In the genomic region with DNA sequence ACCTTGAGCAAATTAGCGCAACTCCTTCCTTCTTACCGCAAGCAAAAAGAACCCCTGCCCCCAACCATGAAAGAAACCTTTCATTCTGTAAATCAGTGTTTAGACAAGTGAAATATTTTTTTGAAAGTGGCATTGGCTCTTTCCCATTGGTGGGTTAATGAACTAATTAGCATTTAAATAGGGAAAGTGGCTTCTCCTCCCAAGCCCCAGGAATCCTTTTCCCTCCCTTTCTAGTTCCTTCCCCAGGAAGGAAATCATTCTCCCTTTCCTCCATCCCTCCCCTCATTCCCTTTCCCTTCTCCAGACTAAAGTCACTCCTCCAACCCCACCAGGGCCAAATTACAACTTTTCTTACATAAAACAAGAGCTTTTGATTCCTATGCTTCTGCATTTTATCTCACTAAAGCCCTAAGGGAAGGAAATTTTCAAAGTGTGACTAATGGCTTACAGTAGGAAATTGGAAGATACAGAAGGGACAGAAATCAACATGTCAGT, we compare ENCODE assay signal across 2 cellular contexts.
A peak's percentile ranks its signal among the peaks of the same experiment; 100 is the strongest.
TF ChIP-seq lines count a peak whose summit lies in the region.

No MANE protein-coding gene starts in this region.

TF ChIP-seq in IMR-90, 13 proteins besides CTCF, POLR2A, EP300 and RAD21:
- TF ChIP-seq, protein P1, sequence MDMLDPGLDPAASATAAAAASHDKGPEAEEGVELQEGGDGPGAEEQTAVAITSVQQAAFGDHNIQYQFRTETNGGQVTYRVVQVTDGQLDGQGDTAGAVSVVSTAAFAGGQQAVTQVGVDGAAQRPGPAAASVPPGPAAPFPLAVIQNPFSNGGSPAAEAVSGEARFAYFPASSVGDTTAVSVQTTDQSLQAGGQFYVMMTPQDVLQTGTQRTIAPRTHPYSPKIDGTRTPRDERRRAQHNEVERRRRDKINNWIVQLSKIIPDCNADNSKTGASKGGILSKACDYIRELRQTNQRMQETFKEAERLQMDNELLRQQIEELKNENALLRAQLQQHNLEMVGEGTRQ (IDR thresholded peaks at IDR 0.05; ENCODE audit: low read depth, low read length): no peak
- TF ChIP-seq FOS (IDR thresholded peaks at IDR 0.05; ENCODE audit: low read depth, low read length): no peak
- no peak for TF ChIP-seq MXI1 (IDR thresholded peaks at IDR 0.05; ENCODE audit: borderline replicate concordance, low read depth, low read length)
- TF ChIP-seq CHD1 (IDR thresholded peaks at IDR 0.05; ENCODE audit: low read depth, low read length): no peak
- TF ChIP-seq NFE2L2 (IDR thresholded peaks at IDR 0.05; ENCODE audit: low read depth, low read length): no peak
- no peak for TF ChIP-seq ELK1 (IDR thresholded peaks at IDR 0.05; ENCODE audit: borderline replicate concordance, low read depth, low read length)
- no peak for TF ChIP-seq BHLHE40 (IDR thresholded peaks at IDR 0.05; ENCODE audit: low read depth, low read length)
- TF ChIP-seq MAFK (IDR thresholded peaks at IDR 0.05; ENCODE audit: low read depth, low read length): no peak
- TF ChIP-seq MAZ (IDR thresholded peaks at IDR 0.05; ENCODE audit: borderline replicate concordance, low read depth, low read length): no peak
- no peak for TF ChIP-seq RCOR1 (IDR thresholded peaks at IDR 0.05; ENCODE audit: insufficient replicate concordance, low read length)
- TF ChIP-seq SMC3 (IDR thresholded peaks at IDR 0.05; ENCODE audit: low read depth, low read length): no peak
- no peak for TF ChIP-seq CEBPB (IDR thresholded peaks at IDR 0.05; ENCODE audit: low read depth, low read length)
- no peak for TF ChIP-seq RFX5 (IDR thresholded peaks at IDR 0.05; ENCODE audit: low read depth, low read length)

TF ChIP-seq in H1, 55 proteins besides CTCF, POLR2A, EP300 and RAD21:
- TF ChIP-seq CTBP2 (IDR thresholded peaks at IDR 0.05; ENCODE audit: borderline replicate concordance, insufficient read depth, insufficient read length, low read length) (no peak), FOSL1 (IDR thresholded peaks at IDR 0.05; ENCODE audit: insufficient read depth, low read depth, low read length) (no peak), SP1 (IDR thresholded peaks at IDR 0.05; ENCODE audit: low read depth, low read length) (0 out of 2 replicates have a peak, but pooled peaks have one; percentile 36), MAX (IDR thresholded peaks at IDR 0.05) (no peak)
- TF ChIP-seq, protein P2, sequence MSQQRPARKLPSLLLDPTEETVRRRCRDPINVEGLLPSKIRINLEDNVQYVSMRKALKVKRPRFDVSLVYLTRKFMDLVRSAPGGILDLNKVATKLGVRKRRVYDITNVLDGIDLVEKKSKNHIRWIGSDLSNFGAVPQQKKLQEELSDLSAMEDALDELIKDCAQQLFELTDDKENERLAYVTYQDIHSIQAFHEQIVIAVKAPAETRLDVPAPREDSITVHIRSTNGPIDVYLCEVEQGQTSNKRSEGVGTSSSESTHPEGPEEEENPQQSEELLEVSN (IDR thresholded peaks at IDR 0.05): 0 out of 2 replicates have a peak, but pooled peaks have one; percentile 16
